8 cellular contexts compared by ENCODE assay signal in the genomic region with DNA sequence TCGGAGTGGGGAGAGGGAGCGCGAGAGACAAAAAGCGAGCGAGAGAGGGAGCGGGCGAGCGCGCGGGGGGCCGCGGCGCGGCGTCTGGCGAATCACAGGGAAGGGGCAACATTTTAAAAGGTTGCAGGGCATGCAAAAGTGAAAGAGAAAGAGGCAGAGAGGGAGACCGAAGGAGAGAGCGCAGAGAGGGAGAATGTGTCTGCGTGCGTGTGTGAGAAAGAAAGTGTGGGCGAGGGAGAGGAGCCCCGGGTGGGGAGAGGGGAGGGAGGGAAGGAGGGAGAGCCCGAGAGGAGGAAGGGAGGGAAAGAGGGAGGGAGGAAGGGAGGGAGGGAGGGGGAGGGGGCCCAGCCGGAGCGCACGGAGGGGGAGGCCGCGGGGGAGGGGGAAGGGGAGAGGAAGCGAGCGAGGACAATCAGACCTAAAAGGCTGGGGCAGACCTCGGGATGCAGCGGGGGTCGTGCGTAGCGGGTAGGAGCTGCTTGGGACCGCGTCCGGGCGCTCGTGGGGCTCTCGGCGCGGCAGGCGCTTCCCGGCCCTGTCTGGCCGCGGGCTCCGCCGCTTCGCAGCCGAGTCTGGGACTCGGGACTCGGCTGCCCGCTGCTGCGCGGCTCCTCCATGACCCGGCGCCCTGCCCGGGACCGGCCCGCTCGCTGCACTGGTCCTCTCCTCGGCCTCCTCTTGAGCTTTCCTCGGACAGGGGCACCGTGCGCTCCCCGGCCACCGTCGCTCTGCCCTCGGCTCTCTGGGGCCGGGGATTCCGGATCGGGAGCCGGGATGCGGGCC. TPM values are rescaled to one million over a fixed set of nuclear protein-coding genes. Genes with fewer than 3 reads are reported as not detected.
DNase-seq lines count a peak whose midpoint lies in the region; ATAC-seq and TF ChIP-seq lines count a peak whose summit lies in the region.

No MANE protein-coding gene starts in this region.

- H3K4me1 ChIP-seq in RWPE2 (ENCODE audit: insufficient read depth, poor library complexity, severe bottlenecking) (peaks cover 9% of the 10 kb centered on the region), left lung (peaks cover 18 to 39% of the 10 kb centered on the region in 2 donors)

- H3K27me3 ChIP-seq in RWPE2 (ENCODE audit: insufficient read depth, poor library complexity, severe bottlenecking) (no peaks in the 10 kb centered on the region), left lung (peaks cover 95 to 100% of the 10 kb centered on the region in 2 donors)

- peaks cover 57% of the 10 kb centered on the region for H3K36me3 ChIP-seq in RWPE2 (ENCODE audit: low read depth)
- no peaks in the 10 kb centered on the region for H3K36me3 ChIP-seq in left lung

- DNase-seq in EH (ENCODE audit: low read depth) (peak; percentile 98), GM20000 (ENCODE audit: low spot score) (peak; percentile 80), HT1080 (ENCODE audit: low read depth) (peak; percentile 73), RWPE2 (ENCODE audit: low spot score) (peak; percentile 82), left lung (peak in 1 of 2 donors; percentile 81), SKM-1 treated with dmso at 0.1 percent for 144 hours (lab: John Stamatoyannopoulos, UW; ENCODE audit: unreplicated experiment) (no peak)
- peak; percentile 50 for DNase-seq in central memory CD4-positive, alpha-beta T cell
- peak; percentile 42 for DNase-seq in stimulated activated naive CD8-positive, alpha-beta T cell treated with anti-CD3 and anti-CD28 coated beads, Interleukin-15, Interleukin-2, amounts not matched to agents 100 U/mL and 50 U/mL, for 24 hours

- ATAC-seq in RWPE2 (ENCODE audit: low read depth) (peak; percentile 29), left lung (peak; percentile 69)
- ATAC-seq in stimulated activated naive CD8-positive, alpha-beta T cell treated with anti-CD3 and anti-CD28 coated beads, Interleukin-15, Interleukin-2, amounts not matched to agents 100 U/mL and 50 U/mL, for 24 hours = peak; percentile 63

- intact Hi-C loops in left lung (cut with DNase I) = no loop called here

- H3K4me3 ChIP-seq in RWPE2 (ENCODE audit: severe bottlenecking) = peak overlapping the region; percentile 58
- peak overlapping the region; percentile 48 to 61 for H3K4me3 ChIP-seq in left lung

- no peak for TF ChIP-seq CTCF in GM20000 (IDR thresholded peaks at IDR 0.05; ENCODE audit: extremely low read depth, missing control alignments)
- no peak for TF ChIP-seq CTCF in RWPE2 (IDR thresholded peaks at IDR 0.05; ENCODE audit: poor library complexity, severe bottlenecking)
- no peak for TF ChIP-seq CTCF in left lung (IDR thresholded peaks at IDR 0.05)

- H3K9me3 ChIP-seq in RWPE2 (ENCODE audit: severe bottlenecking) (no peaks in the 10 kb centered on the region), left lung (no peaks in the 10 kb centered on the region)

- peak overlapping the region; percentile 91 for H3K27ac ChIP-seq in RWPE2 (ENCODE audit: poor library complexity, severe bottlenecking)
- H3K27ac ChIP-seq in left lung = no peak overlapping the region

RNA-seq across cellular contexts. Expression of a gene that starts 2.5 kb away (rescaled TPM):
- total RNA-seq in HT1080 (2014; rRNA removed; shearing (Covaris generic)) = 0.60 and 1.8 TPM in 2 replicates
- polyA plus RNA-seq in HT1080 (2015; cell fraction: cytosol; rRNA removed) = 3.5 and 4.8 TPM in 2 replicates
- 7.0 and 9.0 TPM in 2 replicates for polyA plus RNA-seq in HT1080 (2015; cell fraction: nucleus; rRNA removed)
- under 1 TPM; 0.73 to 0.97 TPM for total RNA-seq in left lung
